9 cellular contexts compared by ENCODE assay signal in the genomic region with DNA sequence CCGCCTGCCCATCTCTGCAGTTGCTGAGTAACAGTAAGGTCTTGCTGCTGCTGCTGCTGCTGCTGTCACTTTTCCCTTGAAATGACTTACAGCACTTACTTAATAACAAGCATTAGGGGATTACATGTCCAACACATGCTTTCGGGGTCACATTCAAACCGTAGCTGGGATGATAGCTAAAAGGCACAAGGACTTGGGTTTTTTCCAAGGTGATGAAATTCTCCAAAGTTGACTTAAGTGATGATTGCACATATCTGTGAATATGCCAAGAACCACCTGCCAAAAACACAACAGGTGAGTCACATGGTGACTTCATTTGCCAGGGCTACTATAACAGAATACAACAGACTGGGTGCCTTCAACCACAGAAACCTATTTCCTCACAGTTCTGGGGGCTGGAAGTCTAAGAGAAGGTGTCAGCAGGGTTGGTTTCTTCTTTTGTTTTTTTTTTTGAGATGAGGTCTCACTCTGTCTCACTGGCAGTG.
DNase-seq lines count a peak whose midpoint lies in the region; ATAC-seq and TF ChIP-seq lines count a peak whose summit lies in the region.
"Had no signal": no experiment of that assay in that cellular context is flagged by ENCODE, and none has a peak within 500 bp of the region (broad histone marks: within the 10 kb centered on the region; RNA-seq: fewer than 3 reads in every experiment).

No MANE protein-coding gene starts in this region.

- TF ChIP-seq RAD21 in SK-N-SH (IDR thresholded peaks at IDR 0.05; ENCODE audit: low read length): no peak

- no peaks in the 10 kb centered on the region for H3K79me2 ChIP-seq in SK-N-SH (ENCODE audit: insufficient read depth)

- TF ChIP-seq POLR2A in gastrocnemius medialis (IDR thresholded peaks at IDR 0.05): no peak

- DNase-seq in activated CD4-positive, CD25-positive, alpha-beta regulatory T cell (lab: John Stamatoyannopoulos, UW): no peak
- no peak for DNase-seq in SK-N-SH
- peak; percentile 14 for DNase-seq in effector CD4-positive, alpha-beta T cell
- DNase-seq in gastrocnemius medialis: peak; percentile 63 to 79
- no peak for DNase-seq in OCI-M1 (lab: John Stamatoyannopoulos, UW)
- DNase-seq in NCI-H1694 (lab: John Stamatoyannopoulos, UW): no peak
- no peak for DNase-seq in NCI-H446 treated with DMSO at 0.1 percent for 48 hours (lab: John Stamatoyannopoulos, UW)

- TF ChIP-seq EP300 in SK-N-SH (IDR thresholded peaks at IDR 0.05; ENCODE audit: borderline replicate concordance in 1 of 2, low read depth in 1 of 2, low read length in 1 of 2): no peak

- in situ Hi-C loops in gastrocnemius medialis (cut with MboI; ENCODE audit: low sequenced_read_pairs in 4 of 4): no loop called here

- no peaks in the 10 kb centered on the region for H4K20me1 ChIP-seq in SK-N-SH (ENCODE audit: insufficient read depth)

- H3K36me3 ChIP-seq in SK-N-SH (replicated peaks in 1 of 2; ENCODE audit: control insufficient read depth in 1 of 2, insufficient read depth in 2 of 2, low read length in 1 of 2): no peaks in the 10 kb centered on the region
- H3K36me3 ChIP-seq in gastrocnemius medialis: no peaks in the 10 kb centered on the region

- no peaks in the 10 kb centered on the region for H3K27me3 ChIP-seq in SK-N-SH (ENCODE audit: insufficient read depth)
- H3K27me3 ChIP-seq in gastrocnemius medialis: no peaks in the 10 kb centered on the region

- H3K4me3 ChIP-seq in SK-N-SH (ENCODE audit: low read depth in 2 of 2, low read length in 1 of 2) (no peak overlapping the region), gastrocnemius medialis (no peak overlapping the region)
- H3K4me3 ChIP-seq: GM23338 had no signal

- no peak overlapping the region for H3K4me2 ChIP-seq in SK-N-SH
- H3K4me2 ChIP-seq: GM23338 had no signal

- H3K9ac ChIP-seq in SK-N-SH: no peak overlapping the region

- POLR2A ChIA-PET in SK-N-SH (lab: Yijun Ruan, JAX): no interaction called here

- no peaks in the 10 kb centered on the region for H3F3A ChIP-seq in SK-N-SH (replicated peaks; ENCODE audit: insufficient read depth)

- H2AFZ ChIP-seq in SK-N-SH (ENCODE audit: low read depth): no peak overlapping the region
- H2AFZ ChIP-seq: GM23338 had no signal

- intact Hi-C loops in gastrocnemius medialis (cut with DNase I; ENCODE audit: low total_unique reads): loop anchor here (1.0 to 10.0 kb wide), 3 partner anchors 26 to 608 kb away; partner anchors contain the start of gene TNRC6C

- TF ChIP-seq CTCF in SK-N-SH (IDR thresholded peaks at IDR 0.05) (no peak), gastrocnemius medialis (IDR thresholded peaks at IDR 0.05 in 4 of 5, conservative IDR thresholded peaks at IDR 0.05 in 1 of 5) (no peak)

- no peak overlapping the region for H3K27ac ChIP-seq in SK-N-SH (ENCODE audit: low read depth in 2 of 2, low read length in 1 of 2)
- peak overlapping the region; percentile 76 to 88 (median 80) for H3K27ac ChIP-seq in gastrocnemius medialis

- H3K4me1 ChIP-seq in SK-N-SH (ENCODE audit: control insufficient read depth in 1 of 2, insufficient read depth in 2 of 2, low read depth in 1 of 2, low read length in 1 of 2) (peaks cover 10 to 11% of the 10 kb centered on the region in 2 experiments; a peak in 3 of 4 replicates), gastrocnemius medialis (peaks cover 40 to 51% of the 10 kb centered on the region in 2 donors)

- H3K9me2 ChIP-seq in SK-N-SH: no peaks in the 10 kb centered on the region

- WGBS in SK-N-SH (ENCODE audit: low lambda C conversion rate): 80% methylated on average over 3 of the region's 3 CpGs

- H3K9me3 ChIP-seq in SK-N-SH: no peaks in the 10 kb centered on the region
- H3K9me3 ChIP-seq in gastrocnemius medialis: no peaks in the 10 kb centered on the region

- CTCF ChIA-PET in SK-N-SH (lab: Yijun Ruan, JAX): interaction anchor here (1.1 to 1.4 kb wide), 2 partner anchors 12 to 177 kb away, joined by 3 to 5 read pairs; no protein-coding TSS in a partner anchor

- ATAC-seq in activated CD4-positive, CD25-positive, alpha-beta regulatory T cell treated with anti-CD3 and anti-CD28 coated beads, Interleukin-2, amount 50 U/mL, for 24 hours: peak; percentile 91 to 92
- peak; percentile 67 to 77 for ATAC-seq in gastrocnemius medialis
- ATAC-seq: GM23338 had no signal

TF ChIP-seq in SK-N-SH, 30 proteins besides CTCF, POLR2A, EP300 and RAD21 (continues in another document):
- TF ChIP-seq ELF1 (IDR thresholded peaks at IDR 0.05): no peak
- no peak for TF ChIP-seq GABPA (IDR thresholded peaks at IDR 0.05; ENCODE audit: low read depth)
- TF ChIP-seq PBX3 (IDR thresholded peaks at IDR 0.05): no peak
- TF ChIP-seq RXRA (IDR thresholded peaks at IDR 0.05; ENCODE audit: borderline replicate concordance, low read depth): no peak
- no peak for TF ChIP-seq USF2 (IDR thresholded peaks at IDR 0.05; ENCODE audit: borderline replicate concordance, low read depth, low read length)
- no peak for TF ChIP-seq IRF3 (IDR thresholded peaks at IDR 0.05; ENCODE audit: low read depth, low read length)
- peak; percentile 23; the same call in 1 of the 2 replicates for TF ChIP-seq JUND (IDR thresholded peaks at IDR 0.05)
- TF ChIP-seq MAX (IDR thresholded peaks at IDR 0.05; ENCODE audit: low read depth): no peak
- TF ChIP-seq EZH2phosphoT487 (IDR thresholded peaks at IDR 0.05; ENCODE audit: borderline replicate concordance, low read depth): no peak
- TF ChIP-seq GATA2 (CRISPR knock-in tag; IDR thresholded peaks at IDR 0.05): no peak
- no peak for TF ChIP-seq CHD2 (IDR thresholded peaks at IDR 0.05; ENCODE audit: low read length, partially characterized antibody)
- TF ChIP-seq SIN3A (IDR thresholded peaks at IDR 0.05; ENCODE audit: borderline replicate concordance, low read depth, low read length): no peak
- no peak for TF ChIP-seq REST (IDR thresholded peaks at IDR 0.05; ENCODE audit: low read depth, low read length)
- TF ChIP-seq NRF1 (IDR thresholded peaks at IDR 0.05; ENCODE audit: low read depth, low read length): no peak
- no peak for TF ChIP-seq TEAD4 (IDR thresholded peaks at IDR 0.05; ENCODE audit: borderline replicate concordance, insufficient read depth)
- no peak for TF ChIP-seq MXI1 (IDR thresholded peaks at IDR 0.05; ENCODE audit: low read depth, low read length)
- no peak for TF ChIP-seq SMC3 (IDR thresholded peaks at IDR 0.05; ENCODE audit: low read depth, low read length)
- TF ChIP-seq FOXJ3 (CRISPR knock-in tag; IDR thresholded peaks at IDR 0.05): no peak
- TF ChIP-seq TAF1 (IDR thresholded peaks at IDR 0.05; ENCODE audit: borderline replicate concordance, low read depth, low read length): no peak

Comparison
In these comparisons a context has a peak if more than half of its experiments do, and no peak if none do; other contexts are left out.
1. DNase-seq: peak in effector CD4-positive, alpha-beta T cell (single experiment) and gastrocnemius medialis (2 of 2); none in activated CD4-positive, CD25-positive, alpha-beta regulatory T cell (0 of 4), SK-N-SH (single experiment), OCI-M1 (single experiment), NCI-H1694 (single experiment) and NCI-H446 treated with DMSO at 0.1 percent for 48 hours (single experiment).
2. H3K27ac ChIP-seq: peak in gastrocnemius medialis (4 of 4); none in SK-N-SH (0 of 2).